24 cellular contexts compared by ENCODE assay signal in the genomic region with DNA sequence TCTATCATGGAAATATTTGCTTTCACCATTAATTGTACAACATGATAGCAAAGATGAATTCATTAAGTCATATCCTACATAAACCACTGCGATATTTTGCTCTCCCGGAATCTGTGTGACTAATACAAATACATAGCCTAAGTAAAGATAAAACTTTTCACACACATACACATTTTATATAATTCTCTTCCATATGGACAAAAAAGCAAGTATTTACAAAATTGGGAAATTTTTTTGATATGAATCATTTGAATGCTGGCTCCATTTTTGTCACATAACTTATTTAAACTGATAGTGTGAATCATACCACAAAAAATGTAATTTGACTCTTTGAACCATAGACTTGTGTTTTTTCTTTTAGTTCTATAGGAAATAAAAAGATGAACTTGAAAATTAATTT.
DNase-seq lines count a peak whose midpoint lies in the region; ATAC-seq, FAIRE-seq and TF ChIP-seq lines count a peak whose summit lies in the region.
"Had no signal": no experiment of that assay in that cellular context is flagged by ENCODE, and none has a peak within 500 bp of the region (broad histone marks: within the 10 kb centered on the region; RNA-seq: fewer than 3 reads in every experiment).

No MANE protein-coding gene starts in this region.

- H3K27ac ChIP-seq in astrocyte (ENCODE audit: low read depth, low read length): peak overlapping the region; percentile 57
- H3K27ac ChIP-seq: right atrium auricular region, stomach, tibial nerve, WERI-Rb-1 had no signal

- no peaks in the 10 kb centered on the region for H3K9me3 Mint-ChIP-seq in astrocyte (ENCODE audit: unreplicated experiment)
- H3K9me3 Mint-ChIP-seq in activated T-helper 1 cell treated with anti-CD3 and anti-CD28 coated beads, Interleukin-12 subunit alpha, Interleukin-12 subunit beta, Interleukin-2, Interleukin-4 antibody, amounts not matched to agents 30 ng/mL and 10 ng/mL and 1 ng/mL, durations not matched to agents 14 hours and 24 hours and 36 hours: no peaks in the 10 kb centered on the region
- H3K9me3 Mint-ChIP-seq: activated naive CD8-positive, alpha-beta T cell treated with anti-CD3 and anti-CD28 coated beads, Interleukin-2, amount 10 ng/mL, durations not matched to agents 7 days and 5 days; activated T-helper 2 cell treated with anti-CD3 and anti-CD28 coated beads, Interferon-gamma antibody, Interleukin-2, Interleukin-4, amounts not matched to agents 10 μg/mL and 5 μg/mL and 100 μg/mL, durations not matched to agents 14 hours and 24 hours and 36 hours; dendritic cell treated with granulocyte-macrophage colony-stimulating factor and Interleukin-4, amounts not matched to agents 40 ng/mL and 50 ng/mL, for 4 days; memory B cell; naive thymus-derived CD4-positive, alpha-beta T cell had no signal

- H3K27me3 ChIP-seq in astrocyte (ENCODE audit: insufficient read depth, low read length): no peaks in the 10 kb centered on the region
- H3K27me3 ChIP-seq: right atrium auricular region, stomach, tibial nerve had no signal

- no peak overlapping the region for H3K9ac ChIP-seq in astrocyte (ENCODE audit: low read length)

- H3K4me2 ChIP-seq in astrocyte (ENCODE audit: low read length): no peak overlapping the region

- no peak for FAIRE-seq in astrocyte (lab: Jason Lieb, UNC)

- H3K27ac Mint-ChIP-seq in astrocyte (ENCODE audit: unreplicated experiment): no peak overlapping the region
- no peak overlapping the region for H3K27ac Mint-ChIP-seq in activated T-helper 1 cell treated with anti-CD3 and anti-CD28 coated beads, Interleukin-12 subunit alpha, Interleukin-12 subunit beta, Interleukin-2, Interleukin-4 antibody, amounts not matched to agents 30 ng/mL and 10 ng/mL and 1 ng/mL, durations not matched to agents 14 hours and 24 hours and 36 hours
- H3K27ac Mint-ChIP-seq: activated naive CD8-positive, alpha-beta T cell treated with anti-CD3 and anti-CD28 coated beads, Interleukin-2, amount 10 ng/mL, durations not matched to agents 7 days and 5 days; activated T-helper 2 cell treated with anti-CD3 and anti-CD28 coated beads, Interferon-gamma antibody, Interleukin-2, Interleukin-4, amounts not matched to agents 10 μg/mL and 5 μg/mL and 100 μg/mL, durations not matched to agents 14 hours and 24 hours and 36 hours; CD8-positive, alpha-beta memory T cell; dendritic cell treated with granulocyte-macrophage colony-stimulating factor and Interleukin-4, amounts not matched to agents 40 ng/mL and 50 ng/mL, for 4 days; memory B cell; naive thymus-derived CD4-positive, alpha-beta T cell had no signal

- peak; percentile 42 for DNase-seq in HT1080 (ENCODE audit: low read depth)
- DNase-seq in astrocyte (ENCODE audit: low read depth): peak; percentile 55
- peak; percentile 45 for DNase-seq in fibroblast of pulmonary artery (ENCODE audit: low read depth)
- peak; percentile 6 for DNase-seq in skeletal muscle cell (ENCODE audit: low read depth)
- DNase-seq in activated T-helper 1 cell treated with anti-CD3 and anti-CD28 coated beads, Interleukin-12 subunit alpha, Interleukin-12 subunit beta, Interleukin-2, Interleukin-4 antibody, amounts not matched to agents 30 ng/mL and 10 ng/mL and 1 ng/mL, durations not matched to agents 14 hours and 24 hours and 36 hours (ENCODE audit: low spot score): no peak
- DNase-seq in H4 (ENCODE audit: low spot score): no peak
- DNase-seq in mucosa of descending colon: no peak
- DNase-seq: activated CD4-positive, alpha-beta T cell treated with anti-CD3 and anti-CD28 coated beads, Interleukin-2, amount 50 U/mL, for 1 hour; activated naive CD8-positive, alpha-beta T cell treated with anti-CD3 and anti-CD28 coated beads, Interleukin-2, amount 10 ng/mL, durations not matched to agents 7 days and 5 days; AML-193; CD8-positive, alpha-beta memory T cell; DMS153; Karpas-422; naive thymus-derived CD4-positive, alpha-beta T cell; NCI-H1092; NCI-H187 treated with DMSO at 0.1 percent for 48 hours; stomach; T-helper 2 cell; WERI-Rb-1 had no signal

- no peak overlapping the region for H2AFZ ChIP-seq in astrocyte (ENCODE audit: low read depth, low read length)

- no peaks in the 10 kb centered on the region for H4K20me1 ChIP-seq in astrocyte (ENCODE audit: insufficient read depth, low read length)

- H3K9me3 ChIP-seq in astrocyte (ENCODE audit: insufficient read depth, low read depth, low read length): no peaks in the 10 kb centered on the region
- H3K9me3 ChIP-seq in mucosa of descending colon: no peaks in the 10 kb centered on the region
- H3K9me3 ChIP-seq: right atrium auricular region, stomach, tibial nerve had no signal

- H3K36me3 Mint-ChIP-seq in astrocyte (ENCODE audit: low read depth, unreplicated experiment): no peaks in the 10 kb centered on the region
- H3K36me3 Mint-ChIP-seq in activated T-helper 1 cell treated with anti-CD3 and anti-CD28 coated beads, Interleukin-12 subunit alpha, Interleukin-12 subunit beta, Interleukin-2, Interleukin-4 antibody, amounts not matched to agents 30 ng/mL and 10 ng/mL and 1 ng/mL, durations not matched to agents 14 hours and 24 hours and 36 hours (ENCODE audit: low read depth): no peaks in the 10 kb centered on the region
- H3K36me3 Mint-ChIP-seq: activated naive CD8-positive, alpha-beta T cell treated with anti-CD3 and anti-CD28 coated beads, Interleukin-2, amount 10 ng/mL, durations not matched to agents 7 days and 5 days; CD8-positive, alpha-beta memory T cell; memory B cell; naive thymus-derived CD4-positive, alpha-beta T cell had no signal

- H3K4me3 ChIP-seq in astrocyte (ENCODE audit: insufficient read depth, low read depth, low read length) (no peak overlapping the region), fibroblast of pulmonary artery (replicated peaks; ENCODE audit: low read depth, low read length) (no peak overlapping the region), skeletal muscle cell (ENCODE audit: low read depth, low read length) (no peak overlapping the region), mucosa of descending colon (no peak overlapping the region)
- H3K4me3 ChIP-seq: right atrium auricular region, stomach, tibial nerve had no signal

- intact Hi-C loops in activated T-helper 1 cell treated with anti-CD3 and anti-CD28 coated beads, Interleukin-12 subunit alpha, Interleukin-12 subunit beta, Interleukin-2, Interleukin-4 antibody, amounts not matched to agents 30 ng/mL and 10 ng/mL and 1 ng/mL, durations not matched to agents 14 hours and 24 hours and 36 hours (cut with micrococcal nuclease): no loop called here
- intact Hi-C loops in mucosa of descending colon (cut with DNase I, micrococcal nuclease): no loop called here

- no peaks in the 10 kb centered on the region for H3K79me2 ChIP-seq in astrocyte (ENCODE audit: insufficient read depth, low read length)

- TF ChIP-seq CTCF in astrocyte (IDR thresholded peaks at IDR 0.05; ENCODE audit: insufficient read depth, low read depth, low read length) (no peak), fibroblast of pulmonary artery (IDR thresholded peaks at IDR 0.05; ENCODE audit: low read length, missing control alignments) (no peak), mucosa of descending colon (IDR thresholded peaks at IDR 0.05) (no peak)

- no peak for ATAC-seq in mucosa of descending colon
- ATAC-seq: naive thymus-derived CD4-positive, alpha-beta T cell had no signal

- peaks cover 9% of the 10 kb centered on the region for H3K4me1 ChIP-seq in astrocyte (ENCODE audit: insufficient read depth, low read length)
- H3K4me1 ChIP-seq in mucosa of descending colon (ENCODE audit: low read depth): no peaks in the 10 kb centered on the region
- H3K4me1 ChIP-seq: right atrium auricular region, stomach, tibial nerve had no signal

- H3K36me3 ChIP-seq in astrocyte (ENCODE audit: insufficient read depth, low read length): no peaks in the 10 kb centered on the region
- no peaks in the 10 kb centered on the region for H3K36me3 ChIP-seq in mucosa of descending colon (ENCODE audit: low read depth)
- H3K36me3 ChIP-seq: right atrium auricular region, stomach, tibial nerve, WERI-Rb-1 had no signal

- no peaks in the 10 kb centered on the region for H3K27me3 Mint-ChIP-seq in astrocyte (ENCODE audit: low read depth, unreplicated experiment)
- no peaks in the 10 kb centered on the region for H3K27me3 Mint-ChIP-seq in activated T-helper 1 cell treated with anti-CD3 and anti-CD28 coated beads, Interleukin-12 subunit alpha, Interleukin-12 subunit beta, Interleukin-2, Interleukin-4 antibody, amounts not matched to agents 30 ng/mL and 10 ng/mL and 1 ng/mL, durations not matched to agents 14 hours and 24 hours and 36 hours (ENCODE audit: insufficient read depth)
- H3K27me3 Mint-ChIP-seq: activated naive CD8-positive, alpha-beta T cell treated with anti-CD3 and anti-CD28 coated beads, Interleukin-2, amount 10 ng/mL, durations not matched to agents 7 days and 5 days; CD8-positive, alpha-beta memory T cell; dendritic cell treated with granulocyte-macrophage colony-stimulating factor and Interleukin-4, amounts not matched to agents 40 ng/mL and 50 ng/mL, for 4 days; memory B cell; naive thymus-derived CD4-positive, alpha-beta T cell had no signal

- peaks cover 3% of the 10 kb centered on the region for H3K4me1 Mint-ChIP-seq in astrocyte (ENCODE audit: low read depth, unreplicated experiment)
- H3K4me1 Mint-ChIP-seq in activated T-helper 1 cell treated with anti-CD3 and anti-CD28 coated beads, Interleukin-12 subunit alpha, Interleukin-12 subunit beta, Interleukin-2, Interleukin-4 antibody, amounts not matched to agents 30 ng/mL and 10 ng/mL and 1 ng/mL, durations not matched to agents 14 hours and 24 hours and 36 hours (ENCODE audit: low read depth): no peaks in the 10 kb centered on the region
- H3K4me1 Mint-ChIP-seq: activated naive CD8-positive, alpha-beta T cell treated with anti-CD3 and anti-CD28 coated beads, Interleukin-2, amount 10 ng/mL, durations not matched to agents 7 days and 5 days; CD8-positive, alpha-beta memory T cell; memory B cell; naive thymus-derived CD4-positive, alpha-beta T cell had no signal

- no peak overlapping the region for H3K4me3 Mint-ChIP-seq in astrocyte (ENCODE audit: unreplicated experiment)
- no peak overlapping the region for H3K4me3 Mint-ChIP-seq in activated T-helper 1 cell treated with anti-CD3 and anti-CD28 coated beads, Interleukin-12 subunit alpha, Interleukin-12 subunit beta, Interleukin-2, Interleukin-4 antibody, amounts not matched to agents 30 ng/mL and 10 ng/mL and 1 ng/mL, durations not matched to agents 14 hours and 24 hours and 36 hours
- H3K4me3 Mint-ChIP-seq: activated naive CD8-positive, alpha-beta T cell treated with anti-CD3 and anti-CD28 coated beads, Interleukin-2, amount 10 ng/mL, durations not matched to agents 7 days and 5 days; CD8-positive, alpha-beta memory T cell; dendritic cell treated with granulocyte-macrophage colony-stimulating factor and Interleukin-4, amounts not matched to agents 40 ng/mL and 50 ng/mL, for 4 days; memory B cell; naive thymus-derived CD4-positive, alpha-beta T cell had no signal

Comparison
In these comparisons a context has a peak if more than half of its experiments do, and no peak if none do; other contexts are left out.
1. DNase-seq: peak in HT1080 (single experiment), astrocyte (single experiment), fibroblast of pulmonary artery (single experiment) and skeletal muscle cell (single experiment); none in activated T-helper 1 cell treated with anti-CD3 and anti-CD28 coated beads, Interleukin-12 subunit alpha, Interleukin-12 subunit beta, Interleukin-2, Interleukin-4 antibody, amounts not matched to agents 30 ng/mL and 10 ng/mL and 1 ng/mL, durations not matched to agents 14 hours and 24 hours and 36 hours (single experiment), H4 (single experiment) and mucosa of descending colon (0 of 3).